In the genomic region with DNA sequence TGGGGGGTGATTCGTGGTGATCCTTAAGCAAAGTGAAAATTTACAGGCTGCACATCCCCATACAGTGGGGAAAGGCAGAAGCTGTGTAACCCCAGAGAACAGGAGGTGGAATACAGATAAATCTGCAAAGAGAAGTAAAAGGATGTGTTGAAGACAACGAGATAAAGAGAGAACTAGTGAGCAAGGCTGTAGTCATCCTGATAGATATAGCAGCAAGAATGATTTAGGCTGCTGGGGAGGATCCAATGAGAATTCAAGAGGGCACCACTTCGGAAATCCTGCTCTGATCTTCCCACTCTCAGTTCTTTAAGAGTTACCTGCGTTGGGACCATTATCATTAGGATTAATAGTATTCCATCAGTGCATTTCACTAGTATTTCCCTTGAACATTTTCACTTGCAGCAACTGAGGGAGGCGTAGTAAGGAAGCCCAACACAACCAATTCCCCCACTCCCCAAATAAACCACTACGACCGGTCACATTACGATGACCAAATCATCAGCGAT, we compare ENCODE assay signal across 9 cellular contexts. TPM values are rescaled to one million over a fixed set of nuclear protein-coding genes. Genes with fewer than 3 reads are reported as not detected.
DNase-seq lines count a peak whose midpoint lies in the region; ATAC-seq, FAIRE-seq and TF ChIP-seq lines count a peak whose summit lies in the region.
"Had no signal": no experiment of that assay in that cellular context is flagged by ENCODE, and none has a peak within 500 bp of the region (broad histone marks: within the 10 kb centered on the region; RNA-seq: fewer than 3 reads in every experiment).

A gene (minus strand): TSS at position 178 of the 506 bp plus-strand sequence.

- peaks cover 23 to 29% of the 10 kb centered on the region in 2 donors for H3K27me3 Mint-ChIP-seq in T-cell

- in situ Hi-C loops in gastrocnemius medialis (cut with MboI; ENCODE audit: low sequenced_read_pairs in 4 of 4): no loop called here

- POLR2A ChIA-PET in T-cell (lab: Charles Lee): no interaction called here
- POLR2A ChIA-PET in OCI-LY7 (lab: Charles Lee): interaction anchor here (0.6 kb wide), 1 partner anchor 134 kb away, joined by 3 read pairs; no protein-coding TSS in a partner anchor

- TF ChIP-seq POLR2A in gastrocnemius medialis (IDR thresholded peaks at IDR 0.05): no peak

- BruUV-seq in OCI-LY7 (replicated peaks; lab: Mats Ljungman, UMichigan): no TSS peak

- peaks cover 0 to 2% (median 0%) of the 10 kb centered on the region in 3 donors for H3K9me3 Mint-ChIP-seq in T-cell

- no peaks in the 10 kb centered on the region for H3K9me2 ChIP-seq in OCI-LY7 (ENCODE audit: insufficient read depth, low read length)

- no peaks in the 10 kb centered on the region for H4K20me1 ChIP-seq in OCI-LY7 (ENCODE audit: insufficient read depth, low read length)

- no peak within 1 kb of the TSS for H2AFZ ChIP-seq in OCI-LY7 (ENCODE audit: low read length)

- peaks cover 12 to 40% (median 33%) of the 10 kb centered on the region in 3 donors for H3K27me3 ChIP-seq in gastrocnemius medialis

- CTCF ChIA-PET in T-cell (lab: Charles Lee) (no interaction called here), OCI-LY7 (lab: Charles Lee; ENCODE audit: unreplicated experiment) (no interaction called here)

- peaks cover 5 to 14% (median 14%) of the 10 kb centered on the region in 3 donors for H3K4me1 Mint-ChIP-seq in T-cell

- H3K4me2 ChIP-seq in OCI-LY7 (ENCODE audit: low read length): no peak within 1 kb of the TSS

- peak within 1 kb of the TSS in 2 of 3 donors; percentile 32 to 41 for H3K4me3 Mint-ChIP-seq in T-cell
- H3K4me3 Mint-ChIP-seq: IgD-negative memory B cell had no signal

- ATAC-seq in GM21786 (IDR thresholded peaks at IDR 0.05; ENCODE audit: unreplicated experiment) (peak; percentile 10), T-cell (replicated peaks in 1 of 4) (no peak), gastrocnemius medialis (no peak), GM19395 (IDR thresholded peaks at IDR 0.05; ENCODE audit: unreplicated experiment) (no peak), GM21515 (IDR thresholded peaks at IDR 0.05; ENCODE audit: unreplicated experiment) (no peak)

- no peaks in the 10 kb centered on the region for H3K79me2 ChIP-seq in OCI-LY7 (ENCODE audit: insufficient read depth, low read depth, low read length)

- no peak for DNase-seq in T-cell
- no peak for DNase-seq in frontal cortex (ENCODE audit: low spot score in 2 of 2)
- no peak for DNase-seq in gastrocnemius medialis
- DNase-seq in HPDE6-E6E7 (ENCODE audit: extremely low spot score): no peak
- no peak for DNase-seq in OCI-LY7 (ENCODE audit: low spot score)

- H3K27ac ChIP-seq in gastrocnemius medialis (no peak within 1 kb of the TSS), OCI-LY7 (ENCODE audit: low read depth, low read length, poor library complexity, severe bottlenecking) (no peak within 1 kb of the TSS)

- H3K9me3 ChIP-seq in gastrocnemius medialis (no peaks in the 10 kb centered on the region), OCI-LY7 (ENCODE audit: low read length) (no peaks in the 10 kb centered on the region)

- H3K36me3 Mint-ChIP-seq in T-cell: no peaks in the 10 kb centered on the region
- H3K36me3 Mint-ChIP-seq: IgD-negative memory B cell had no signal

- TF ChIP-seq CTCF in gastrocnemius medialis (IDR thresholded peaks at IDR 0.05 in 4 of 5, conservative IDR thresholded peaks at IDR 0.05 in 1 of 5) (no peak), OCI-LY7 (conservative IDR thresholded peaks at IDR 0.05; ENCODE audit: low read length) (no peak)

- no peak within 1 kb of the TSS for H3K27ac Mint-ChIP-seq in T-cell
- H3K27ac Mint-ChIP-seq: IgD-negative memory B cell had no signal

- no peak for FAIRE-seq in frontal cortex (lab: Jason Lieb, UNC)

- intact Hi-C loops in gastrocnemius medialis (cut with DNase I; ENCODE audit: low total_unique reads): no loop called here
- intact Hi-C loops in OCI-LY7 (cut with micrococcal nuclease; ENCODE audit: unreplicated experiment): no loop called here

- H3K4me3 ChIP-seq in gastrocnemius medialis: peak within 1 kb of the TSS; percentile 25 to 53 (median 31)
- H3K4me3 ChIP-seq in OCI-LY7 (ENCODE audit: low read depth, low read length, poor library complexity, severe bottlenecking): no peak within 1 kb of the TSS

- H3K4me1 ChIP-seq in gastrocnemius medialis (peaks cover 6 to 7% of the 10 kb centered on the region in 2 donors), OCI-LY7 (ENCODE audit: insufficient read depth, low read length, poor library complexity, severe bottlenecking) (no peaks in the 10 kb centered on the region)

- no peaks in the 10 kb centered on the region for H3K36me3 ChIP-seq in gastrocnemius medialis
- H3K36me3 ChIP-seq in OCI-LY7 (ENCODE audit: insufficient read depth, low read length): no peaks in the 10 kb centered on the region

RNA-seq across cellular contexts. Expression of the gene that starts here (rescaled TPM):
- not detected for total RNA-seq in T-cell
- total RNA-seq in frontal cortex: 51.8 TPM
- under 1 TPM in 1 of 4 donors, not detected in 3; 0.20 TPM for total RNA-seq in gastrocnemius medialis
- total RNA-seq in OCI-LY7 (2014; rRNA removed; shearing (Covaris generic)): not detected in 2 replicates
- not detected in 2 replicates for total RNA-seq in OCI-LY7 (2022)

Comparison
In these comparisons a context has a peak if more than half of its experiments do, and no peak if none do; other contexts are left out.
1. RNA of the gene that starts here (total RNA-seq): 51.8 TPM in frontal cortex (single experiment); 0.20 TPM in gastrocnemius medialis, not detected in T-cell and not detected in OCI-LY7; every median in the first group is over 10 times any median in the second.